ENCODE assay signal across 1 cellular context in the genomic region with DNA sequence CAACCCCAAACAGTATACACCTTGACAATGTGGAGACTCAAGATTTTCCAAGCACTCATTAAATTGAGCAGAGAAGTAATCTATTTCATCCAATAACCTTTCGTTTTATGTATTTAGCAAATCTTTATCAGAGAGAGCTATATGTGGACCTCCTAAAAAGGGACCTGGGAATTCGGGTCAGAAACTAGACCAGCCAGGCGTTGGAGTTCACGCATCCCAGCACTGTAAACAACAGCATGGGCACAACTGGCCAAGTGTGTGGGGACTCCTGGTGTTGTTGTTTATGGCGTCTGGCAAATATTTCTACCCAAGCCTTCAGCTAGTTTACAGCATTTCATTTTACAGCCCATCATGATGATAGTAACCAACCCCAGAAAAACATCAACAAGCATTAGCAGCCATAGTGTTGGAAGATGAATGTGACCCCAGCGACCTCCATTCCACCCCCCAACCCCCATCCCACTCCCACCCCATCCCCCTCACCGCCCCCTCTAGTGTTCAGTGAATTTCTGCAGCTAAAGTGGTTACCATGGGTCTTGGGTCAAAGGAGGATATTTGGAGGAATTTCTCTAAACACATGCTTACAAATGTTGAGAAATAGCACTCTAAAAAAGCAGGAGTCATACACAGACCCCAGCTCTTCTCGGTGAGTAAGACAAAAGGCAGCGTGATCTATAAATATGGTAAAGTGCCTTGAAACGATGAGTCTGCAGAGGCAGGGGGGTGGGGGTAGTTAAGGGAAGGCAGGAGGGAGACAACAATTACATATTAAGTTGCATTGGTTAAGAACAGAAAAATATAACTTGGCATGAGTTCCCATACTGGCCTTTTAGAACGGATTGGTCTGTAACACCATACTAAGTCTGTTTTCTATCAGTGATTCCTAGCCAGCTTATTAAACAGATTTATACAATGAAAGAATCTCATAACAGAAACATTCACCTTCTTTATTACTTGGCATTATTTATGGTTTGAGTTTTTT.
TF ChIP-seq lines count a peak whose summit lies in the region.

No MANE protein-coding gene starts in this region.

TF ChIP-seq in GM12878, 131 proteins besides CTCF, POLR2A, EP300 and RAD21:
- no peak for TF ChIP-seq SRF (IDR thresholded peaks at IDR 0.05; ENCODE audit: low read depth in 2 of 2, low read length in 2 of 2)
- TF ChIP-seq ETV6 (conservative IDR thresholded peaks at IDR 0.05 in 1 of 2, IDR thresholded peaks at IDR 0.05 in 1 of 2; ENCODE audit: borderline replicate concordance in 1 of 2, low read depth in 1 of 2): peak in 1 of 2 experiments; percentile 87; a peak in 2 of 4 replicates
- peak; percentile 23; the same call in 1 of the 2 replicates for TF ChIP-seq NFXL1 (IDR thresholded peaks at IDR 0.05; ENCODE audit: borderline replicate concordance)
